Comparison of ENCODE assay signal across 26 cellular contexts in genomic region chr7:37076668-37077067, GRCh38.
"Had no signal": no experiment of that assay in that cellular context is flagged by ENCODE, and none has a peak within 500 bp of the region (broad histone marks: within the 10 kb centered on the region; RNA-seq: fewer than 3 reads in every experiment).

No MANE protein-coding gene starts in this region.

- H3K27ac ChIP-seq: breast epithelium, left lung, lower lobe of right lung, neutrophil, right lobe of liver, thoracic aorta, vagina, WERI-Rb-1 had no signal

- H3K27me3 Mint-ChIP-seq: activated CD4-positive, alpha-beta memory T cell treated with anti-CD3 and anti-CD28 coated beads, Interleukin-2, amount 10 ng/mL, durations not matched to agents 7 days and 5 days; activated CD4-positive, alpha-beta T cell treated with anti-CD3 and anti-CD28 coated beads, Interleukin-2, amount 10 ng/mL, durations not matched to agents 7 days and 5 days; activated naive CD4-positive, alpha-beta T cell treated with anti-CD3 and anti-CD28 coated beads, Interleukin-2, amount 10 ng/mL, durations not matched to agents 7 days and 5 days; activated T-cell treated with anti-CD3 and anti-CD28 coated beads, Interleukin-2, amount 50 U/mL, for 24 hours; dendritic cell treated with granulocyte-macrophage colony-stimulating factor and Interleukin-4, amounts not matched to agents 40 ng/mL and 50 ng/mL, for 4 days; type B pancreatic cell had no signal

- H3K4me3 ChIP-seq: breast epithelium, left lung, lower lobe of right lung, mucosa of descending colon, right lobe of liver, thoracic aorta, vagina had no signal

- H3K4me1 ChIP-seq: breast epithelium, left lung, lower lobe of right lung, right lobe of liver, vagina had no signal

- H3K36me3 ChIP-seq: breast epithelium, lower lobe of right lung, right lobe of liver, thoracic aorta, vagina, WERI-Rb-1 had no signal

- H3K4me1 Mint-ChIP-seq: nephron progenitor cell had no signal

- H3K9me3 Mint-ChIP-seq: activated CD4-positive, alpha-beta memory T cell treated with anti-CD3 and anti-CD28 coated beads, Interleukin-2, amount 10 ng/mL, durations not matched to agents 7 days and 5 days; activated naive CD4-positive, alpha-beta T cell treated with anti-CD3 and anti-CD28 coated beads, Interleukin-2, amount 10 ng/mL, durations not matched to agents 7 days and 5 days; dendritic cell treated with granulocyte-macrophage colony-stimulating factor and Interleukin-4, amounts not matched to agents 40 ng/mL and 50 ng/mL, for 4 days; endodermal cell; nephron progenitor cell; type B pancreatic cell had no signal

- H3K9me3 ChIP-seq: breast epithelium, left lung, lower lobe of right lung, mucosa of descending colon, neutrophil, right lobe of liver, thoracic aorta, vagina had no signal

- H3K27ac Mint-ChIP-seq: activated CD4-positive, alpha-beta memory T cell treated with anti-CD3 and anti-CD28 coated beads, Interleukin-2, amount 10 ng/mL, durations not matched to agents 7 days and 5 days; activated CD4-positive, alpha-beta T cell treated with anti-CD3 and anti-CD28 coated beads, Interleukin-2, amount 10 ng/mL, durations not matched to agents 7 days and 5 days; activated naive CD4-positive, alpha-beta T cell treated with anti-CD3 and anti-CD28 coated beads, Interleukin-2, amount 10 ng/mL, durations not matched to agents 7 days and 5 days; dendritic cell treated with granulocyte-macrophage colony-stimulating factor and Interleukin-4, amounts not matched to agents 40 ng/mL and 50 ng/mL, for 4 days; endodermal cell; nephron progenitor cell; type B pancreatic cell had no signal

- ATAC-seq: left lung; lower lobe of right lung; mucosa of descending colon; right lobe of liver; stimulated activated naive CD8-positive, alpha-beta T cell treated with anti-CD3 and anti-CD28 coated beads, Interleukin-15, Interleukin-2, amounts not matched to agents 100 U/mL and 50 U/mL, for 24 hours had no signal

- DNase-seq: activated CD4-positive, alpha-beta memory T cell treated with anti-CD3 and anti-CD28 coated beads, Interleukin-2, amount 10 ng/mL, durations not matched to agents 7 days and 5 days; activated CD4-positive, alpha-beta T cell treated with anti-CD3 and anti-CD28 coated beads for 1 hour; activated CD4-positive, alpha-beta T cell treated with anti-CD3 and anti-CD28 coated beads, Interleukin-2, amount 10 ng/mL, durations not matched to agents 7 days and 5 days; activated CD8-positive, alpha-beta memory T cell treated with anti-CD3 and anti-CD28 coated beads, Interleukin-2, amount 50 U/mL, for 48 hours; activated gamma-delta T cell; activated naive CD4-positive, alpha-beta T cell treated with anti-CD3 and anti-CD28 coated beads, Interleukin-2, amount 10 ng/mL, durations not matched to agents 7 days and 5 days; activated T-cell treated with anti-CD3 and anti-CD28 coated beads, Interleukin-2, amount 50 U/mL, for 24 hours; amygdala; central memory CD4-positive, alpha-beta T cell; endodermal cell; left lung; lower lobe of right lung; mucosa of descending colon; nephron progenitor cell; right lobe of liver; stimulated activated CD4-positive, alpha-beta T cell treated with anti-CD3 and anti-CD28 coated beads, Interleukin-12 subunit alpha, Interleukin-12 subunit beta, amount 100 ng/mL, for 4 hours; stimulated activated CD4-positive, alpha-beta T cell treated with anti-CD3 and anti-CD28 coated beads, Interleukin-4, amount 100 ng/mL, for 1 hour; stimulated activated naive CD8-positive, alpha-beta T cell treated with anti-CD3 and anti-CD28 coated beads, Interleukin-15, Interleukin-2, amounts not matched to agents 100 U/mL and 50 U/mL, for 24 hours; T-helper 2 cell; WERI-Rb-1 had no signal

- H3K36me3 Mint-ChIP-seq: type B pancreatic cell had no signal

- H3K4me3 Mint-ChIP-seq: activated CD4-positive, alpha-beta memory T cell treated with anti-CD3 and anti-CD28 coated beads, Interleukin-2, amount 10 ng/mL, durations not matched to agents 7 days and 5 days; activated CD4-positive, alpha-beta T cell treated with anti-CD3 and anti-CD28 coated beads, Interleukin-2, amount 10 ng/mL, durations not matched to agents 7 days and 5 days; activated naive CD4-positive, alpha-beta T cell treated with anti-CD3 and anti-CD28 coated beads, Interleukin-2, amount 10 ng/mL, durations not matched to agents 7 days and 5 days; activated T-cell treated with anti-CD3 and anti-CD28 coated beads, Interleukin-2, amount 50 U/mL, for 24 hours; dendritic cell treated with granulocyte-macrophage colony-stimulating factor and Interleukin-4, amounts not matched to agents 40 ng/mL and 50 ng/mL, for 4 days; endodermal cell; nephron progenitor cell; type B pancreatic cell had no signal

- H3K27me3 ChIP-seq: breast epithelium, left lung, neutrophil, right lobe of liver, vagina had no signal
